ENCODE assay signal across 25 cellular contexts in genomic region chr2:60167089-60167488, GRCh38.
DNase-seq lines count a peak whose midpoint lies in the region; ATAC-seq, FAIRE-seq and TF ChIP-seq lines count a peak whose summit lies in the region.
"Had no signal": no experiment of that assay in that cellular context is flagged by ENCODE, and none has a peak within 500 bp of the region (broad histone marks: within the 10 kb centered on the region; RNA-seq: fewer than 3 reads in every experiment).

No MANE protein-coding gene starts in this region.

- no peak overlapping the region for H3K4me2 ChIP-seq in HepG2 (ENCODE audit: low read depth, low read length)
- H3K4me2 ChIP-seq: BLaER1 treated with 17β-estradiol and CSF1 and Interleukin-3, amounts not matched to agents 10 nM and 100 nM had no signal

- FAIRE-seq in HepG2 (lab: Jason Lieb, UNC) = no peak
- FAIRE-seq: A204.1, D721Med, GM12891, GM18507, H54 had no signal

- POLR2A ChIA-PET in HepG2 (lab: Yijun Ruan, JAX) = no interaction called here

- no peak overlapping the region for H2AFZ ChIP-seq in HepG2 (ENCODE audit: low read length)

- TF ChIP-seq EP300 in HepG2 (IDR thresholded peaks at IDR 0.05; ENCODE audit: low read depth in 2 of 2, low read length in 2 of 2) = no peak
- no peak for TF ChIP-seq EP300 in HepG2 (CRISPR knock-in tag; IDR thresholded peaks at IDR 0.05; ENCODE audit: borderline replicate concordance)
- TF ChIP-seq EP300 in stomach (IDR thresholded peaks at IDR 0.05) = no peak

- H3K27ac ChIP-seq in right cardiac atrium (ENCODE audit: low read length) (no peak overlapping the region), left ventricle myocardium inferior (replicated peaks) (no peak overlapping the region), HepG2 (ENCODE audit: extremely low read length, insufficient read depth, low read length) (no peak overlapping the region), stomach (no peak overlapping the region)
- H3K27ac ChIP-seq: 22Rv1; BLaER1 treated with 17β-estradiol and CSF1 and Interleukin-3, amounts not matched to agents 10 nM and 100 nM had no signal

- no peak overlapping the region for H3K4me3 ChIP-seq in right cardiac atrium (ENCODE audit: low read length)
- no peak overlapping the region for H3K4me3 ChIP-seq in left ventricle myocardium inferior
- no peak overlapping the region for H3K4me3 ChIP-seq in HepG2 (replicated peaks in 1 of 3; ENCODE audit: insufficient read depth in 1 of 3, low read depth in 2 of 3, low read length in 3 of 3)
- H3K4me3 ChIP-seq in stomach = no peak overlapping the region
- H3K4me3 ChIP-seq: BLaER1 treated with 17β-estradiol and CSF1 and Interleukin-3, amounts not matched to agents 10 nM and 100 nM; HAP-1 had no signal

- H3K36me3 ChIP-seq in left ventricle myocardium inferior = no peaks in the 10 kb centered on the region
- no peaks in the 10 kb centered on the region for H3K36me3 ChIP-seq in HepG2 (replicated peaks in 1 of 2; ENCODE audit: control insufficient read depth in 1 of 2, insufficient read depth in 2 of 2, low read length in 2 of 2)
- H3K36me3 ChIP-seq in stomach = no peaks in the 10 kb centered on the region
- H3K36me3 ChIP-seq: BE2C; BLaER1 treated with 17β-estradiol and CSF1 and Interleukin-3, amounts not matched to agents 10 nM and 100 nM; HAP-1 had no signal

- H3K4me1 ChIP-seq in right cardiac atrium (ENCODE audit: control insufficient read depth, insufficient read depth, low read length) (no peaks in the 10 kb centered on the region), left ventricle myocardium inferior (peaks cover 3% of the 10 kb centered on the region), HepG2 (ENCODE audit: insufficient read depth, low read length) (no peaks in the 10 kb centered on the region), stomach (no peaks in the 10 kb centered on the region)
- H3K4me1 ChIP-seq: BE2C; BLaER1 treated with 17β-estradiol and CSF1 and Interleukin-3, amounts not matched to agents 10 nM and 100 nM; HAP-1 had no signal

- H3K79me2 ChIP-seq in HepG2 (ENCODE audit: insufficient read depth, low read length) = no peaks in the 10 kb centered on the region

- H4K20me1 ChIP-seq in HepG2 (ENCODE audit: insufficient read depth, low read length) = no peaks in the 10 kb centered on the region
- H4K20me1 ChIP-seq: BLaER1 treated with 17β-estradiol and CSF1 and Interleukin-3, amounts not matched to agents 10 nM and 100 nM had no signal

- CTCF ChIA-PET in HepG2 (lab: Yijun Ruan, JAX; ENCODE audit: low intra/inter-chr PET ratio, low total read pairs) = no interaction called here

- no peak for TF ChIP-seq RAD21 in HepG2 (CRISPR knock-in tag; IDR thresholded peaks at IDR 0.05)

- 24% methylated on average over 4 of the region's 4 CpGs for WGBS in right cardiac atrium
- WGBS in HepG2 (ENCODE audit: low lambda C conversion rate) = 29% methylated on average over 4 of the region's 4 CpGs
- 77 to 87% (median 84%) methylated on average over 4 of the region's 4 CpGs for WGBS in stomach, 5 donors

- in situ Hi-C loops in HepG2 (cut with HindIII; ENCODE audit: extremely low pct_ligation_motif_present, low pct_unique_long_range_greater_than_20kb) = no loop called here

- DNase-seq in Right ventricle myocardium superior (no peak), Right ventricle myocardium inferior (ENCODE audit: missing footprints) (no peak), right cardiac atrium (peak in 1 of 3 donors; percentile 34), left ventricle myocardium inferior (no peak), HepG2 (ENCODE audit: low spot score) (no peak), stomach (no peak)
- DNase-seq: ACHN; AML-193; BE2C; CD4-positive, alpha-beta T cell; CD8-positive, alpha-beta memory T cell; DMS 273 treated with DMSO at 0.1 percent for 48 hours; DMS79; EL; GF-D8; GOT3; HFFc6 had no signal

- H3K9me3 ChIP-seq in right cardiac atrium (ENCODE audit: control insufficient read depth, low read length) (no peaks in the 10 kb centered on the region), left ventricle myocardium inferior (replicated peaks) (no peaks in the 10 kb centered on the region), HepG2 (ENCODE audit: low read length) (no peaks in the 10 kb centered on the region), stomach (no peaks in the 10 kb centered on the region)
- H3K9me3 ChIP-seq: BE2C; BLaER1 treated with 17β-estradiol and CSF1 and Interleukin-3, amounts not matched to agents 10 nM and 100 nM; HAP-1 had no signal

- no peak for TF ChIP-seq CTCF in left ventricle myocardium inferior (IDR thresholded peaks at IDR 0.05; ENCODE audit: borderline replicate concordance)
- TF ChIP-seq CTCF in HepG2 (CRISPR knock-in tag; IDR thresholded peaks at IDR 0.05) = no peak
- TF ChIP-seq CTCF in stomach (IDR thresholded peaks at IDR 0.05) = no peak

- ATAC-seq in Right ventricle myocardium superior (ENCODE audit: poor library complexity) (peak; percentile 59), Right ventricle myocardium inferior (no peak), right cardiac atrium (peak; percentile 46 to 68), HepG2 (no peak)

- no peaks in the 10 kb centered on the region for H3K27me3 ChIP-seq in right cardiac atrium (ENCODE audit: control insufficient read depth, insufficient read depth)
- H3K27me3 ChIP-seq in left ventricle myocardium inferior (ENCODE audit: low read depth) = no peaks in the 10 kb centered on the region
- H3K27me3 ChIP-seq in HepG2 (ENCODE audit: control insufficient read depth in 1 of 2, insufficient read depth in 2 of 2, low read length in 2 of 2) = no peaks in the 10 kb centered on the region
- H3K27me3 ChIP-seq in stomach = no peaks in the 10 kb centered on the region
- H3K27me3 ChIP-seq: BE2C; BLaER1 treated with 17β-estradiol and CSF1 and Interleukin-3, amounts not matched to agents 10 nM and 100 nM had no signal

- TF ChIP-seq POLR2A in HepG2 (IDR thresholded peaks at IDR 0.05; ENCODE audit: insufficient read depth in 1 of 2, low read depth in 2 of 2, low read length in 2 of 2) = no peak
- TF ChIP-seq POLR2A in stomach (IDR thresholded peaks at IDR 0.05) = no peak

- intact Hi-C loops in Right ventricle myocardium superior (cut with DNase I) (no loop called here), Right ventricle myocardium inferior (cut with DNase I) (no loop called here), right cardiac atrium (cut with DNase I) (no loop called here), left ventricle myocardium inferior (cut with micrococcal nuclease) (no loop called here), HepG2 (cut with micrococcal nuclease; ENCODE audit: unreplicated experiment) (no loop called here), stomach (cut with DNase I; ENCODE audit: low total_unique reads) (no loop called here)

- H3K9ac ChIP-seq in HepG2 (ENCODE audit: insufficient read depth, low read depth, low read length) = no peak overlapping the region
- H3K9ac ChIP-seq: BLaER1 treated with 17β-estradiol and CSF1 and Interleukin-3, amounts not matched to agents 10 nM and 100 nM had no signal

- no TSS peak for BruUV-seq in HepG2 (replicated peaks; lab: Mats Ljungman, UMichigan)

TF ChIP-seq in HepG2, 621 proteins besides CTCF, POLR2A, EP300 and RAD21:
- TF ChIP-seq E2F1 (CRISPR knock-in tag; IDR thresholded peaks at IDR 0.05) = no peak
- peak; percentile 51 for TF ChIP-seq ATF7 (IDR thresholded peaks at IDR 0.05)
- TF ChIP-seq ATF7 (CRISPR knock-in tag; IDR thresholded peaks at IDR 0.05) = no peak
- TF ChIP-seq CREB1 (IDR thresholded peaks at IDR 0.05) = peak; percentile 81
- no peak for TF ChIP-seq CREB1 (CRISPR knock-in tag; IDR thresholded peaks at IDR 0.05)

Comparison
In these comparisons a context has a peak if more than half of its experiments do, and no peak if none do; other contexts are left out.
1. ATAC-seq: peak in Right ventricle myocardium superior (single experiment) and right cardiac atrium (2 of 2); none in Right ventricle myocardium inferior (single experiment) and HepG2 (single experiment).